ENCODE assay signal across 21 cellular contexts in the genomic region with DNA sequence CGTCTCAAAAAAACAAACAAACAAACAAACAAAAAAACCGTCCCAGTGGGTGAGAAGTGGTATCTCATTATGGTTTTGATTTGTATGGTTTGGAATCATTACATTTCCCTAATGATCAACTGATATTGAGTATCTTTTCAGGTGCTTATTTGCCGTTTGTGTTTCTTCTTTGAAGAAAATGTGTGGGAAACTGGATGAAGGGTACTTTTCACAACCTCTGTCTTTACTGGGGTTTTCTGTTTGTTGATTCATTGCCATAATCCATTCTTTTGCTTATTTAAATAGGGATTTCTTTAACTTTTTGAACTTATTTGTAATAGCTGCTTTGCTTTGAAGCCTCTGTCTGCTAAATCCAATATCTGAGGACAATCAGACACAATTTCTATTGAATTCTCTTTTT. TPM values are rescaled to one million over a fixed set of nuclear protein-coding genes. Genes with fewer than 3 reads are reported as not detected.
DNase-seq lines count a peak whose midpoint lies in the region; ATAC-seq, FAIRE-seq and TF ChIP-seq lines count a peak whose summit lies in the region.
"Had no signal": no experiment of that assay in that cellular context is flagged by ENCODE, and none has a peak within 500 bp of the region (broad histone marks: within the 10 kb centered on the region; RNA-seq: fewer than 3 reads in every experiment).

No MANE protein-coding gene starts in this region.

- no peak for ATAC-seq in foreskin keratinocyte
- no peak for ATAC-seq in sciatic nerve
- no peak for ATAC-seq in left colon
- ATAC-seq: GM23338 had no signal

- WGBS in suprapubic skin: 87% methylated on average over 3 of the region's 3 CpGs

- no peak overlapping the region for H2AFZ ChIP-seq in astrocyte (ENCODE audit: low read depth, low read length)
- H2AFZ ChIP-seq: GM23338 had no signal

- H3K4me2 ChIP-seq in astrocyte (ENCODE audit: low read length): peak overlapping the region; percentile 6
- H3K4me2 ChIP-seq: GM23338 had no signal

- H3K4me3 Mint-ChIP-seq in astrocyte (ENCODE audit: unreplicated experiment): no peak overlapping the region
- H3K4me3 Mint-ChIP-seq: GM23338, H9 had no signal

- peaks cover 2% of the 10 kb centered on the region for H3K4me1 Mint-ChIP-seq in astrocyte (ENCODE audit: low read depth, unreplicated experiment)

- H3K27ac ChIP-seq in HEK293 (ENCODE audit: extremely low read depth, low read depth, low read length) (no peak overlapping the region), astrocyte (ENCODE audit: low read depth, low read length) (peak overlapping the region; percentile 45), foreskin keratinocyte (peak overlapping the region; percentile 84), suprapubic skin (peak overlapping the region; percentile 71)
- H3K27ac ChIP-seq: HL-60 had no signal

- TF ChIP-seq CTCF in HEK293 (tag by site-specific recombination; IDR thresholded peaks at IDR 0.05) (no peak), astrocyte (IDR thresholded peaks at IDR 0.05; ENCODE audit: insufficient read depth, low read depth, low read length) (no peak), foreskin keratinocyte (conservative IDR thresholded peaks at IDR 0.05) (no peak), suprapubic skin (IDR thresholded peaks at IDR 0.05) (no peak)

- H3K36me3 ChIP-seq in HEK293 (ENCODE audit: control insufficient read depth in 2 of 2, insufficient read depth in 1 of 2, low read length in 2 of 2) (no peaks in the 10 kb centered on the region), astrocyte (ENCODE audit: insufficient read depth, low read length) (no peaks in the 10 kb centered on the region), suprapubic skin (no peaks in the 10 kb centered on the region)

- intact Hi-C loops in sciatic nerve (cut with DNase I) (no loop called here), left colon (cut with DNase I, micrococcal nuclease) (no loop called here)

- H3K36me3 Mint-ChIP-seq in astrocyte (ENCODE audit: low read depth, unreplicated experiment): no peaks in the 10 kb centered on the region

- H4K20me1 ChIP-seq in astrocyte (ENCODE audit: insufficient read depth, low read length): no peaks in the 10 kb centered on the region

- H3K27me3 Mint-ChIP-seq in astrocyte (ENCODE audit: low read depth, unreplicated experiment): peaks cover 3% of the 10 kb centered on the region

- CTCF ChIA-PET in HEK293 (lab: Yijun Ruan, JAX): interaction anchor here (1.7 to 1.8 kb wide), 2 partner anchors 17 to 58 kb away, joined by 6 to 10 read pairs; no protein-coding TSS in a partner anchor

- H3K4me1 ChIP-seq in HEK293 (ENCODE audit: control insufficient read depth, insufficient read depth, low read length) (no peaks in the 10 kb centered on the region), astrocyte (ENCODE audit: insufficient read depth, low read length) (peaks cover 9% of the 10 kb centered on the region), foreskin keratinocyte (peaks cover 19% of the 10 kb centered on the region), suprapubic skin (peaks cover 55% of the 10 kb centered on the region)

- H3K9me3 ChIP-seq in HEK293 (ENCODE audit: control insufficient read depth, insufficient read depth, low read depth, low read length): no peaks in the 10 kb centered on the region
- peaks cover 2% of the 10 kb centered on the region for H3K9me3 ChIP-seq in astrocyte (ENCODE audit: insufficient read depth, low read depth, low read length)
- H3K9me3 ChIP-seq in suprapubic skin: no peaks in the 10 kb centered on the region

- no peak overlapping the region for H3K4me3 ChIP-seq in HEK293 (ENCODE audit: low read depth, low read length)
- H3K4me3 ChIP-seq in astrocyte (ENCODE audit: insufficient read depth, low read depth, low read length): no peak overlapping the region
- no peak overlapping the region for H3K4me3 ChIP-seq in suprapubic skin
- H3K4me3 ChIP-seq: GM23338 had no signal

- H3K27me3 ChIP-seq in astrocyte (ENCODE audit: insufficient read depth, low read length): peaks cover under 1% of the 10 kb centered on the region
- no peaks in the 10 kb centered on the region for H3K27me3 ChIP-seq in foreskin keratinocyte
- no peaks in the 10 kb centered on the region for H3K27me3 ChIP-seq in suprapubic skin

- peak overlapping the region; percentile 8 for H3K9ac ChIP-seq in astrocyte (ENCODE audit: low read length)

- no peak for TF ChIP-seq EP300 in suprapubic skin (IDR thresholded peaks at IDR 0.05)

- H3K9me3 Mint-ChIP-seq in astrocyte (ENCODE audit: unreplicated experiment): no peaks in the 10 kb centered on the region
- H3K9me3 Mint-ChIP-seq: GM23338, H9 had no signal

- no peak for TF ChIP-seq POLR2A in suprapubic skin (IDR thresholded peaks at IDR 0.05)

- no peak for FAIRE-seq in astrocyte (lab: Jason Lieb, UNC)
- FAIRE-seq: GM18507 had no signal

- POLR2A ChIA-PET in HEK293 (lab: Yijun Ruan, JAX): no interaction called here

- H3K79me2 ChIP-seq in astrocyte (ENCODE audit: insufficient read depth, low read length): no peaks in the 10 kb centered on the region

- DNase-seq in astrocyte (ENCODE audit: low read depth) (no peak), foreskin keratinocyte (no peak), suprapubic skin (ENCODE audit: low spot score in 2 of 2) (no peak), sciatic nerve (ENCODE audit: low spot score) (no peak), left colon (no peak), NCI-H524 treated with DMSO at 0.1 percent for 48 hours (lab: John Stamatoyannopoulos, UW) (no peak)
- DNase-seq: Calu3; H9; Karpas-422; NCI-H1092 treated with DMSO at 0.1 percent for 48 hours; NCI-H187; NCI-H2081 treated with DMSO at 0.1 percent for 48 hours; NCI-H2171; NCI-H526; NCI-H82; NK-92 treated with Interleukin-12 subunit alpha and Interleukin-12 subunit beta, amount 100 ng/mL, for 24 hours; Right ventricle myocardium superior had no signal

- no peak overlapping the region for H3K27ac Mint-ChIP-seq in astrocyte (ENCODE audit: unreplicated experiment)
- H3K27ac Mint-ChIP-seq: GM23338, H9 had no signal

TF ChIP-seq in HEK293, 187 proteins besides CTCF, POLR2A, EP300 and RAD21:
- TF ChIP-seq ZNF529 (tag by site-specific recombination; IDR thresholded peaks at IDR 0.05; ENCODE audit: insufficient replicate concordance) (peak; percentile 93), SCRT2 (tag by site-specific recombination; IDR thresholded peaks at IDR 0.05) (no peak), ZBTB8A (tag by site-specific recombination; IDR thresholded peaks at IDR 0.05) (no peak)

RNA-seq across cellular contexts. Expression of a gene that starts 9.2 kb away (rescaled TPM):
- total RNA-seq in astrocyte: 45.9 and 48.2 TPM in 2 replicates
- 60.0 and 66.3 TPM in 2 replicates for total RNA-seq in foreskin keratinocyte
- 19.3 and 24.2 TPM in 2 replicates for polyA plus RNA-seq in foreskin keratinocyte
- total RNA-seq in suprapubic skin: 100 to 1,000 TPM; 135 to 201 (median 153) TPM
- total RNA-seq in sciatic nerve: 31.0 TPM
- 10 to 100 TPM in 1 of 2 donors, 1 to 10 TPM in 1; 6.2 to 12.9 TPM for total RNA-seq in left colon
